In the genomic region with DNA sequence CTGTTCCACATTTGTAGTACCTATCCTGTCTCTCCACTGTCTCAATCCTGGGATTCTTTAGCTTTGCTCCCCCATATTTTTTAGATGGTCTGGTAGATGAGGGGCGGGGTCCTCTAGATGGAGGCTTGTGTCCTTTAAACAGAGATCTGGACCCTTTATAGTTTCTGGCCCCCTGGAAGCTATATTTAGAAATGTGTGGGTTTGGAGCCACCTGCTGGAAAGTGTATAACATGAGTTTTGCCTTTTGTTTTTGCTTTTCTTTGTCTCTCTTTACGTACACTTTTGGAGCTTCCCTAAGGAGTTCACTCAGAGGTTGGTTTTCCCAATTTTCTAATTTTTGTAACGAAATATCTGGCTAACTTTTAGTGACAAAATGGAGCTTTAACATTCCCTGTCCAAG, we compare ENCODE assay signal across 12 cellular contexts.
DNase-seq lines count a peak whose midpoint lies in the region; ATAC-seq, FAIRE-seq and TF ChIP-seq lines count a peak whose summit lies in the region.
"Had no signal": no experiment of that assay in that cellular context is flagged by ENCODE, and none has a peak within 500 bp of the region (broad histone marks: within the 10 kb centered on the region; RNA-seq: fewer than 3 reads in every experiment).

No MANE protein-coding gene starts in this region.

- H3K4me1 ChIP-seq in liver (ENCODE audit: control insufficient read depth in 4 of 4, insufficient read depth in 4 of 4, low read length in 3 of 4), result no peaks in the 10 kb centered on the region
- H3K4me1 ChIP-seq: SJSA1 had no signal

- peaks cover 0 to 15% (median 8%) of the 10 kb centered on the region in 4 donors for H3K9me3 ChIP-seq in liver (ENCODE audit: control insufficient read depth in 4 of 4, low read length in 3 of 4)

- DNase-seq in D721Med (ENCODE audit: insufficient read length, low spot score) (no peak), astrocyte of the cerebellum (ENCODE audit: low read depth) (no peak)
- DNase-seq in activated CD4-positive, alpha-beta T cell treated with anti-CD3 and anti-CD28 coated beads, Interleukin-2, amount 50 U/mL, for 1 hour, result no peak
- DNase-seq in stimulated activated CD4-positive, alpha-beta T cell treated with anti-CD3 and anti-CD28 coated beads, Interleukin-1b, Interleukin-23, amount 100 ng/mL, for 48 hours, result no peak
- DNase-seq: caudate nucleus, hypothalamus, NCI-H1048 had no signal

- no peaks in the 10 kb centered on the region for H3K36me3 ChIP-seq in liver (ENCODE audit: control insufficient read depth in 4 of 4, insufficient read depth in 3 of 4, low read depth in 1 of 4, low read length in 3 of 4)
- H3K36me3 ChIP-seq: SJSA1 had no signal

- no peaks in the 10 kb centered on the region for H3K27me3 ChIP-seq in liver (ENCODE audit: control insufficient read depth in 4 of 4, insufficient read depth in 4 of 4, low read length in 3 of 4)
- H3K27me3 ChIP-seq: SJSA1 had no signal

- in situ Hi-C loops in astrocyte of the cerebellum (cut with HindIII; ENCODE audit: low sequenced_read_pairs), result no loop called here

- ATAC-seq in HG02884 (IDR thresholded peaks at IDR 0.05; ENCODE audit: unreplicated experiment), result no peak
- no peak for ATAC-seq in HG02870 (IDR thresholded peaks at IDR 0.05; ENCODE audit: unreplicated experiment)

- TF ChIP-seq RAD21 in liver (IDR thresholded peaks at IDR 0.05), result peak; percentile 32 to 53

- no peak overlapping the region for H3K9ac ChIP-seq in liver (ENCODE audit: low read depth in 1 of 2, low read length in 2 of 2)

- FAIRE-seq in D721Med (lab: Jason Lieb, UNC), result no peak

- H3K27ac ChIP-seq in liver (ENCODE audit: low read depth in 1 of 2, low read length in 2 of 2), result no peak overlapping the region
- H3K27ac ChIP-seq: SJSA1 had no signal

- 65% methylated on average over 3 of the region's 3 CpGs for WGBS in liver

- TF ChIP-seq CTCF in D721Med (IDR thresholded peaks at IDR 0.05; ENCODE audit: insufficient read depth, missing control alignments) (peak; percentile 39), LNCAP (IDR thresholded peaks at IDR 0.05) (peak; percentile 50), astrocyte of the cerebellum (IDR thresholded peaks at IDR 0.05; ENCODE audit: low read depth, low read length, missing control alignments) (peak; percentile 45), liver (IDR thresholded peaks at IDR 0.05; ENCODE audit: low read depth, low read length, missing input control) (no peak)

- H3K4me3 ChIP-seq in astrocyte of the cerebellum (ENCODE audit: low read depth, low read length) (no peak overlapping the region), liver (ENCODE audit: low read depth in 1 of 3, low read length in 3 of 3) (no peak overlapping the region)
- H3K4me3 ChIP-seq: SJSA1 had no signal

TF ChIP-seq in liver, 16 proteins besides CTCF, POLR2A, EP300 and RAD21:
- TF ChIP-seq YY1 (IDR thresholded peaks at IDR 0.05) (no peak), FOXA2 (IDR thresholded peaks at IDR 0.05) (no peak), TAF1 (conservative IDR thresholded peaks at IDR 0.05) (no peak), FOXA1 (IDR thresholded peaks at IDR 0.05) (no peak), HNF4G (IDR thresholded peaks at IDR 0.05) (no peak), RXRA (IDR thresholded peaks at IDR 0.05) (no peak), JUND (IDR thresholded peaks at IDR 0.05) (no peak), SP1 (IDR thresholded peaks at IDR 0.05) (no peak), GABPA (IDR thresholded peaks at IDR 0.05 in 1 of 2, conservative IDR thresholded peaks at IDR 0.05 in 1 of 2) (no peak), HNF4A (conservative IDR thresholded peaks at IDR 0.05) (no peak), NR2F2 (IDR thresholded peaks at IDR 0.05) (no peak), EGR1 (IDR thresholded peaks at IDR 0.05; ENCODE audit: low read depth in 2 of 2) (no peak)
- TF ChIP-seq, protein P1, sequence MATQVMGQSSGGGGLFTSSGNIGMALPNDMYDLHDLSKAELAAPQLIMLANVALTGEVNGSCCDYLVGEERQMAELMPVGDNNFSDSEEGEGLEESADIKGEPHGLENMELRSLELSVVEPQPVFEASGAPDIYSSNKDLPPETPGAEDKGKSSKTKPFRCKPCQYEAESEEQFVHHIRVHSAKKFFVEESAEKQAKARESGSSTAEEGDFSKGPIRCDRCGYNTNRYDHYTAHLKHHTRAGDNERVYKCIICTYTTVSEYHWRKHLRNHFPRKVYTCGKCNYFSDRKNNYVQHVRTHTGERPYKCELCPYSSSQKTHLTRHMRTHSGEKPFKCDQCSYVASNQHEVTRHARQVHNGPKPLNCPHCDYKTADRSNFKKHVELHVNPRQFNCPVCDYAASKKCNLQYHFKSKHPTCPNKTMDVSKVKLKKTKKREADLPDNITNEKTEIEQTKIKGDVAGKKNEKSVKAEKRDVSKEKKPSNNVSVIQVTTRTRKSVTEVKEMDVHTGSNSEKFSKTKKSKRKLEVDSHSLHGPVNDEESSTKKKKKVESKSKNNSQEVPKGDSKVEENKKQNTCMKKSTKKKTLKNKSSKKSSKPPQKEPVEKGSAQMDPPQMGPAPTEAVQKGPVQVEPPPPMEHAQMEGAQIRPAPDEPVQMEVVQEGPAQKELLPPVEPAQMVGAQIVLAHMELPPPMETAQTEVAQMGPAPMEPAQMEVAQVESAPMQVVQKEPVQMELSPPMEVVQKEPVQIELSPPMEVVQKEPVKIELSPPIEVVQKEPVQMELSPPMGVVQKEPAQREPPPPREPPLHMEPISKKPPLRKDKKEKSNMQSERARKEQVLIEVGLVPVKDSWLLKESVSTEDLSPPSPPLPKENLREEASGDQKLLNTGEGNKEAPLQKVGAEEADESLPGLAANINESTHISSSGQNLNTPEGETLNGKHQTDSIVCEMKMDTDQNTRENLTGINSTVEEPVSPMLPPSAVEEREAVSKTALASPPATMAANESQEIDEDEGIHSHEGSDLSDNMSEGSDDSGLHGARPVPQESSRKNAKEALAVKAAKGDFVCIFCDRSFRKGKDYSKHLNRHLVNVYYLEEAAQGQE (IDR thresholded peaks at IDR 0.05), result no peak
- TF ChIP-seq, protein P2, sequence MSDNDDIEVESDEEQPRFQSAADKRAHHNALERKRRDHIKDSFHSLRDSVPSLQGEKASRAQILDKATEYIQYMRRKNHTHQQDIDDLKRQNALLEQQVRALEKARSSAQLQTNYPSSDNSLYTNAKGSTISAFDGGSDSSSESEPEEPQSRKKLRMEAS (IDR thresholded peaks at IDR 0.05), result no peak
- TF ChIP-seq, protein P3, sequence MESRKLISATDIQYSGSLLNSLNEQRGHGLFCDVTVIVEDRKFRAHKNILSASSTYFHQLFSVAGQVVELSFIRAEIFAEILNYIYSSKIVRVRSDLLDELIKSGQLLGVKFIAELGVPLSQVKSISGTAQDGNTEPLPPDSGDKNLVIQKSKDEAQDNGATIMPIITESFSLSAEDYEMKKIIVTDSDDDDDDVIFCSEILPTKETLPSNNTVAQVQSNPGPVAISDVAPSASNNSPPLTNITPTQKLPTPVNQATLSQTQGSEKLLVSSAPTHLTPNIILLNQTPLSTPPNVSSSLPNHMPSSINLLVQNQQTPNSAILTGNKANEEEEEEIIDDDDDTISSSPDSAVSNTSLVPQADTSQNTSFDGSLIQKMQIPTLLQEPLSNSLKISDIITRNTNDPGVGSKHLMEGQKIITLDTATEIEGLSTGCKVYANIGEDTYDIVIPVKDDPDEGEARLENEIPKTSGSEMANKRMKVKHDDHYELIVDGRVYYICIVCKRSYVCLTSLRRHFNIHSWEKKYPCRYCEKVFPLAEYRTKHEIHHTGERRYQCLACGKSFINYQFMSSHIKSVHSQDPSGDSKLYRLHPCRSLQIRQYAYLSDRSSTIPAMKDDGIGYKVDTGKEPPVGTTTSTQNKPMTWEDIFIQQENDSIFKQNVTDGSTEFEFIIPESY (IDR thresholded peaks at IDR 0.05), result no peak
- TF ChIP-seq, protein P4, sequence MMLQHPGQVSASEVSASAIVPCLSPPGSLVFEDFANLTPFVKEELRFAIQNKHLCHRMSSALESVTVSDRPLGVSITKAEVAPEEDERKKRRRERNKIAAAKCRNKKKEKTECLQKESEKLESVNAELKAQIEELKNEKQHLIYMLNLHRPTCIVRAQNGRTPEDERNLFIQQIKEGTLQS (IDR thresholded peaks at IDR 0.05), result no peak
